ENCODE assay signal across 10 cellular contexts in the genomic region with DNA sequence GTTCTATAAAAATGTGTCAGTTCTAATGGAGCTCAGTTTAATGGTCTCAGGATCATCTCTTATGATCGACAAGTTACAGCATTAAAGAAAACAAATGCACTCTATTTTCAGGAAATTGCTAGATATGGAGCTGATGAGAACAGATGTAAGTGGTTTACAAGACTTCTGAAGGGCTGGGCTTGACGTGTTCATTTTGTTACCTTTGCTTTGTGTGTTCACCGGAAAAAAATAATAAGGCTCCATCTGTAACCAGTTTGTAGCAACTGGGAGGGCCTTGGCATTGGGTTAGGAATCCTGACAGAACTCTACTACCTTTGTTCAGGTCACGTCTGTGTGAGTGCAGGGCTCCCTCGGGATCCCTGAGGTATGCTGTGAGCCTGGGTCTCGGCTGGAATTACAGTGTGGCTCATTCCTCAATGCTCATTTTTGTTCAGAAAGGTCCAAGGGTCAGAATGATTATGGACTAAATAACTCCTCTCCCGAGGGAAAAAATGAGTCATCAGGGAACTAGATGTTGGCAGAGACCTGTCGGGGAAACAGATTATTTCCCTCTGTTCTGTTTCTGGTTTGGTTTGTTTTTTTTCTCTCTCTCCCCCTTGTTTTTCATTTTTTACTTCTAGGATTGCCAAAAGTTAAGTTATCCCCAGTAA.
A peak's percentile ranks its signal among the peaks of the same experiment; 100 is the strongest.
DNase-seq lines count a peak whose midpoint lies in the region; ATAC-seq and TF ChIP-seq lines count a peak whose summit lies in the region.
"Had no signal": no experiment of that assay in that cellular context is flagged by ENCODE, and none has a peak within 500 bp of the region (broad histone marks: within the 10 kb centered on the region; RNA-seq: fewer than 3 reads in every experiment).

No MANE protein-coding gene starts in this region.

- H3K36me3 Mint-ChIP-seq in nephron (ENCODE audit: low read depth): no peaks in the 10 kb centered on the region

- no peak overlapping the region for H3K4me3 ChIP-seq in cardiac fibroblast (replicated peaks in 1 of 2; ENCODE audit: low read depth in 2 of 2, low read length in 2 of 2)

- TF ChIP-seq CTCF in cardiac fibroblast (IDR thresholded peaks at IDR 0.05; ENCODE audit: low read depth, low read length): no peak
- no peak for TF ChIP-seq CTCF in nephron (IDR thresholded peaks at IDR 0.05; ENCODE audit: unreplicated experiment in 3 of 3)

- H3K4me1 Mint-ChIP-seq in nephron: peaks cover 9% of the 10 kb centered on the region

- H3K4me3 Mint-ChIP-seq in nephron: no peak overlapping the region
- H3K4me3 Mint-ChIP-seq: T-helper 1 cell treated with Interleukin-12 subunit alpha and Interleukin-12 subunit beta and Interleukin-4 antibody, amounts not matched to agents 30 μg/mL and 1 μg/mL, for 36 hours had no signal

- ATAC-seq in HG02840 (IDR thresholded peaks at IDR 0.05; ENCODE audit: low FRiP score, unreplicated experiment): no peak

- H3K27ac Mint-ChIP-seq in nephron: peak overlapping the region; percentile 10 to 65 (median 37)
- H3K27ac Mint-ChIP-seq: T-helper 1 cell treated with Interleukin-12 subunit alpha and Interleukin-12 subunit beta and Interleukin-4 antibody, amounts not matched to agents 30 μg/mL and 1 μg/mL, for 36 hours had no signal

- no peaks in the 10 kb centered on the region for H3K27me3 Mint-ChIP-seq in nephron (ENCODE audit: low read depth)

- no peaks in the 10 kb centered on the region for H3K9me3 Mint-ChIP-seq in nephron
- H3K9me3 Mint-ChIP-seq: T-helper 1 cell treated with Interleukin-12 subunit alpha and Interleukin-12 subunit beta and Interleukin-4 antibody, amounts not matched to agents 30 μg/mL and 1 μg/mL, for 36 hours had no signal

- DNase-seq in COLO668 (lab: John Stamatoyannopoulos, UW; ENCODE audit: unreplicated experiment): peak; percentile 31
- peak; percentile 94 for DNase-seq in M059J (ENCODE audit: low read depth)
- peak; percentile 92 to 96 for DNase-seq in cardiac fibroblast (ENCODE audit: low read depth in 2 of 2)
- DNase-seq in cerebellar cortex (ENCODE audit: low spot score): no peak
- DNase-seq in SKM-1 treated with dmso at 0.1 percent for 144 hours (lab: John Stamatoyannopoulos, UW; ENCODE audit: unreplicated experiment): no peak
- no peak for DNase-seq in ecto neural progenitor cell (ENCODE audit: low spot score)
- DNase-seq: activated naive CD4-positive, alpha-beta T cell treated with anti-CD3 and anti-CD28 coated beads, Interleukin-2, amount 50 U/mL, for 16 hours had no signal

Comparison
In these comparisons a context has a peak if more than half of its experiments do, and no peak if none do; other contexts are left out.
1. DNase-seq: peak in COLO668 (single experiment), M059J (single experiment) and cardiac fibroblast (2 of 2); none in cerebellar cortex (single experiment), SKM-1 treated with dmso at 0.1 percent for 144 hours (single experiment) and ecto neural progenitor cell (single experiment).